ENCODE assay signal across 8 cellular contexts in the genomic region with DNA sequence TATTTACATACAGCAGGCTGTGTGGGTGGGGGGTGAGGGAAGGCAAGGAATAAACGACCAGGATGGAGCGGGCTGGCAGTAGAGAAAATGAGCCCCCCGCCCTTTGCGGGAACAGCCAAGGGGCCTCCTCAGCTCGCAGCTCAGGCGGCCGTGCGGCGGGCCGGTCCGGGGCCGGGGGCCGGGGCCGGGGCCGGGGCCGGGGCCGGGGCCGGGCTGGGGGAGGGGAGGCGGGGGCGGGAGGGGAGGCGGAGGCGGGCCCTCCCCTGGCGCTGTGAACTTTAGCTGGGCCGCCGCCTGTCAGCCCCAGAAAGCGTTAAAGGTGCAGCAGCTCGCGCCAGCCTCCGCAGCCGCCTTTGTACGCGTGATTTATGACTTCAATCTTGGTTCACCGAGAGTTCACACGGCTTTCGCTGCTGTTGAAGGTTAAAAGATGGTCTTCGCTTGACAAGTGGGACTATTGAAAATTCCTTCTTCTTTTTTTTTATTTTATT. TPM values are rescaled to one million over a fixed set of nuclear protein-coding genes. Genes with fewer than 3 reads are reported as not detected.
DNase-seq lines count a peak whose midpoint lies in the region; ATAC-seq and TF ChIP-seq lines count a peak whose summit lies in the region.

No MANE protein-coding gene starts in this region.

- no peaks in the 10 kb centered on the region for H3K4me1 ChIP-seq in left ventricle myocardium inferior
- H3K4me1 ChIP-seq in right atrium auricular region: peaks cover 0 to 4% of the 10 kb centered on the region in 2 donors
- H3K4me1 ChIP-seq in naive thymus-derived CD4-positive, alpha-beta T cell (ENCODE audit: control insufficient read depth in 2 of 2, insufficient read depth in 2 of 2, low read length in 2 of 2): peaks cover 0 to 5% of the 10 kb centered on the region in 2 donors
- no peaks in the 10 kb centered on the region for H3K4me1 ChIP-seq in urinary bladder (ENCODE audit: insufficient read depth)
- H3K4me1 ChIP-seq in neuronal stem cell (ENCODE audit: control insufficient read depth in 2 of 2, insufficient read depth in 1 of 2, low read depth in 1 of 2, low read length in 2 of 2): no peaks in the 10 kb centered on the region
- peaks cover 0 to 2% of the 10 kb centered on the region in 2 donors for H3K4me1 ChIP-seq in aorta (ENCODE audit: control insufficient read depth in 1 of 2, insufficient read depth in 2 of 2, low read length in 2 of 2)

- 10% methylated on average over 36 of the region's 36 CpGs for WGBS in urinary bladder
- WGBS in neuronal stem cell (ENCODE audit: extremely low coverage in 2 of 2, insufficient read length in 2 of 2, insufficient replicate concordance in 1 of 2), 2 donors: no CpG with 5 or more reads among the region's 36 CpGs
- 8 to 11% methylated on average over 18 to 36 of the region's 36 CpGs for WGBS in aorta, 2 donors

- DNase-seq in left ventricle myocardium inferior (no peak), right atrium auricular region (ENCODE audit: low spot score) (no peak), activated gamma-delta T cell treated with Interleukin-2 at 50 U/mL for 16 hours (peak; percentile 36), neuronal stem cell (ENCODE audit: low spot score) (no peak), aorta (no peak), D341Med (ENCODE audit: low spot score) (no peak)
- peak; percentile 20 to 61 (median 45) for DNase-seq in naive thymus-derived CD4-positive, alpha-beta T cell

- H3K27me3 ChIP-seq in left ventricle myocardium inferior (ENCODE audit: low read depth): peaks cover 89% of the 10 kb centered on the region
- no peaks in the 10 kb centered on the region for H3K27me3 ChIP-seq in right atrium auricular region
- no peaks in the 10 kb centered on the region for H3K27me3 ChIP-seq in naive thymus-derived CD4-positive, alpha-beta T cell (ENCODE audit: control insufficient read depth in 2 of 2, insufficient read depth in 2 of 2, low read length in 2 of 2)
- peaks cover 5 to 79% (median 76%) of the 10 kb centered on the region in 3 experiments for H3K27me3 ChIP-seq in neuronal stem cell (ENCODE audit: control insufficient read depth in 3 of 3, insufficient read depth in 3 of 3, low read depth in 1 of 3, low read length in 3 of 3)
- no peaks in the 10 kb centered on the region for H3K27me3 ChIP-seq in aorta (ENCODE audit: control insufficient read depth in 1 of 2, insufficient read depth in 2 of 2, low read length in 1 of 2)

- H3K4me3 Mint-ChIP-seq in naive thymus-derived CD4-positive, alpha-beta T cell: peak overlapping the region; percentile 77 to 92 (median 88)

- H3K27ac ChIP-seq in left ventricle myocardium inferior (replicated peaks) (no peak overlapping the region), right atrium auricular region (no peak overlapping the region), urinary bladder (ENCODE audit: low read depth) (no peak overlapping the region), neuronal stem cell (replicated peaks; ENCODE audit: low read length) (no peak overlapping the region), aorta (ENCODE audit: low read depth in 1 of 2, low read length in 2 of 2) (no peak overlapping the region)
- peak overlapping the region; percentile 66 for H3K27ac ChIP-seq in naive thymus-derived CD4-positive, alpha-beta T cell (ENCODE audit: low read depth, low read length)

- no peak overlapping the region for H3K23ac ChIP-seq in neuronal stem cell (ENCODE audit: low read depth, low read length, poor library complexity)

- H3K27ac Mint-ChIP-seq in naive thymus-derived CD4-positive, alpha-beta T cell: peak overlapping the region; percentile 81 to 98 (median 90)

- CTCF ChIA-PET in naive thymus-derived CD4-positive, alpha-beta T cell (lab: Charles Lee): interaction anchor here (1.0 kb wide), 1 partner anchor 109 kb away, joined by 3 read pairs; no protein-coding TSS in a partner anchor

- peaks cover 24 to 37% (median 31%) of the 10 kb centered on the region in 7 donors for H3K4me1 Mint-ChIP-seq in naive thymus-derived CD4-positive, alpha-beta T cell

- no peak overlapping the region for H2BK120ac ChIP-seq in neuronal stem cell (ENCODE audit: low read depth, low read length)

- H3K79me1 ChIP-seq in neuronal stem cell (ENCODE audit: low read depth, low read length): no peaks in the 10 kb centered on the region

- H4K91ac ChIP-seq in neuronal stem cell (ENCODE audit: low read depth, low read length, poor library complexity): no peak overlapping the region

- TF ChIP-seq CTCF in left ventricle myocardium inferior (IDR thresholded peaks at IDR 0.05; ENCODE audit: borderline replicate concordance) (no peak), right atrium auricular region (IDR thresholded peaks at IDR 0.05) (no peak)

- H2BK12ac ChIP-seq in neuronal stem cell (ENCODE audit: low read length): no peak overlapping the region

- H2AK5ac ChIP-seq in neuronal stem cell (ENCODE audit: low read depth, low read length): no peak overlapping the region

- H3K9me3 Mint-ChIP-seq in naive thymus-derived CD4-positive, alpha-beta T cell: peaks cover 0 to 4% (median 0%) of the 10 kb centered on the region in 11 donors

- H3K9me3 ChIP-seq in left ventricle myocardium inferior (replicated peaks) (no peaks in the 10 kb centered on the region), right atrium auricular region (no peaks in the 10 kb centered on the region), neuronal stem cell (replicated peaks in 1 of 2; ENCODE audit: control insufficient read depth in 2 of 2, insufficient read depth in 1 of 2, low read depth in 1 of 2, low read length in 2 of 2) (no peaks in the 10 kb centered on the region), aorta (ENCODE audit: control insufficient read depth, low read length) (no peaks in the 10 kb centered on the region)
- H3K9me3 ChIP-seq in naive thymus-derived CD4-positive, alpha-beta T cell (ENCODE audit: control insufficient read depth in 2 of 3, low read length in 3 of 3): no peaks in the 10 kb centered on the region

- H3K9ac ChIP-seq in neuronal stem cell (ENCODE audit: low read depth, low read length, poor library complexity): no peak overlapping the region

- no peak overlapping the region for H3K14ac ChIP-seq in neuronal stem cell (ENCODE audit: low read length)

- H2BK5ac ChIP-seq in neuronal stem cell (ENCODE audit: low read length): no peak overlapping the region

- no peak overlapping the region for H3K18ac ChIP-seq in neuronal stem cell (ENCODE audit: low read length)

- peaks cover 0 to 32% (median 0%) of the 10 kb centered on the region in 5 donors for H3K27me3 Mint-ChIP-seq in naive thymus-derived CD4-positive, alpha-beta T cell

- no peak overlapping the region for H3K4me2 ChIP-seq in neuronal stem cell (ENCODE audit: insufficient read depth, low read length, poor library complexity, severe bottlenecking)

- no peak overlapping the region for H2BK15ac ChIP-seq in neuronal stem cell (ENCODE audit: low read length)

- H4K8ac ChIP-seq in neuronal stem cell (ENCODE audit: low read depth, low read length): no peak overlapping the region

- intact Hi-C loops in left ventricle myocardium inferior (cut with micrococcal nuclease): no loop called here
- intact Hi-C loops in naive thymus-derived CD4-positive, alpha-beta T cell (cut with micrococcal nuclease): no loop called here
- intact Hi-C loops in aorta (cut with DNase I): no loop called here

- ATAC-seq in naive thymus-derived CD4-positive, alpha-beta T cell: no peak
- no peak for ATAC-seq in aorta (ENCODE audit: low FRiP score)

- no peak overlapping the region for H2AFZ ChIP-seq in neuronal stem cell (ENCODE audit: low read length)

- H3K36me3 ChIP-seq in left ventricle myocardium inferior (no peaks in the 10 kb centered on the region), right atrium auricular region (no peaks in the 10 kb centered on the region), urinary bladder (ENCODE audit: insufficient read depth) (no peaks in the 10 kb centered on the region), neuronal stem cell (replicated peaks in 1 of 2; ENCODE audit: control insufficient read depth in 2 of 2, insufficient read depth in 2 of 2, low read length in 2 of 2) (no peaks in the 10 kb centered on the region), aorta (ENCODE audit: control insufficient read depth in 1 of 2, insufficient read depth in 2 of 2, low read length in 1 of 2) (no peaks in the 10 kb centered on the region)
- H3K36me3 ChIP-seq in naive thymus-derived CD4-positive, alpha-beta T cell (ENCODE audit: control insufficient read depth in 2 of 3, insufficient read depth in 3 of 3, low read length in 3 of 3): no peaks in the 10 kb centered on the region

- H3K4ac ChIP-seq in neuronal stem cell (ENCODE audit: low read length): no peak overlapping the region

- H3K4me3 ChIP-seq in left ventricle myocardium inferior: peak overlapping the region; percentile 19
- peak overlapping the region in 1 of 2 donors; percentile 6 for H3K4me3 ChIP-seq in right atrium auricular region
- H3K4me3 ChIP-seq in naive thymus-derived CD4-positive, alpha-beta T cell (ENCODE audit: low read length): peak overlapping the region; percentile 50
- peak overlapping the region; percentile 18 for H3K4me3 ChIP-seq in urinary bladder (ENCODE audit: low read depth, low read length)
- no peak overlapping the region for H3K4me3 ChIP-seq in neuronal stem cell (ENCODE audit: low read length in 2 of 2)
- peak overlapping the region in 1 of 2 donors; percentile 8 for H3K4me3 ChIP-seq in aorta (ENCODE audit: low read length in 2 of 2)

- POLR2A ChIA-PET in naive thymus-derived CD4-positive, alpha-beta T cell (lab: Charles Lee): interaction anchor here (0.6 kb wide), 1 partner anchor 905 kb away, joined by 3 read pairs; no protein-coding TSS in a partner anchor

- H3K36me3 Mint-ChIP-seq in naive thymus-derived CD4-positive, alpha-beta T cell: peaks cover 0 to 5% (median 0%) of the 10 kb centered on the region in 5 donors

RNA-seq across cellular contexts. Expression of a gene that starts 28.8 kb away (rescaled TPM):
- total RNA-seq in left ventricle myocardium inferior: not detected
- under 1 TPM in 1 of 2 donors, not detected in 1; 0.20 TPM for total RNA-seq in right atrium auricular region
- under 1 TPM in 2 of 5 experiments, not detected in 3; 0.24 to 0.98 TPM for total RNA-seq in naive thymus-derived CD4-positive, alpha-beta T cell
- not detected for polyA plus RNA-seq in naive thymus-derived CD4-positive, alpha-beta T cell
- 1.6 TPM for total RNA-seq in urinary bladder
- 0.58 TPM for polyA plus RNA-seq in urinary bladder
- polyA plus RNA-seq in neuronal stem cell (2013, experiment 1 of 2): not detected
- not detected for polyA plus RNA-seq in neuronal stem cell (2013, experiment 2 of 2)
- 10 to 100 TPM; 10.1 to 18.4 TPM for total RNA-seq in aorta
- polyA plus RNA-seq in aorta: 1 to 10 TPM; 1.4 to 1.8 TPM

RNA-seq across cellular contexts. Expression of a gene that starts 49.6 kb away (rescaled TPM):
- total RNA-seq in left ventricle myocardium inferior: not detected
- under 1 TPM in 1 of 2 donors, not detected in 1; 0.33 TPM for total RNA-seq in right atrium auricular region
- total RNA-seq in naive thymus-derived CD4-positive, alpha-beta T cell: not detected
- polyA plus RNA-seq in naive thymus-derived CD4-positive, alpha-beta T cell: not detected
- total RNA-seq in urinary bladder: 0.42 TPM
- polyA plus RNA-seq in urinary bladder: 0.11 TPM
- polyA plus RNA-seq in neuronal stem cell (2013, experiment 1 of 2): not detected
- polyA plus RNA-seq in neuronal stem cell (2013, experiment 2 of 2): not detected
- total RNA-seq in aorta: 1 to 10 TPM; 3.8 to 3.9 TPM
- polyA plus RNA-seq in aorta: not detected

RNA-seq across cellular contexts. Expression of a gene that starts 54.2 kb away (rescaled TPM):
- total RNA-seq in left ventricle myocardium inferior (not detected), right atrium auricular region (not detected), urinary bladder (1.5 TPM), aorta (10 to 100 TPM; 14.7 to 17.1 TPM)
- total RNA-seq in naive thymus-derived CD4-positive, alpha-beta T cell: not detected
- polyA plus RNA-seq in naive thymus-derived CD4-positive, alpha-beta T cell: not detected
- polyA plus RNA-seq in urinary bladder (0.72 TPM), aorta (1 to 10 TPM; 1.5 to 3.3 TPM)
- not detected for polyA plus RNA-seq in neuronal stem cell (2013, experiment 1 of 2)
- not detected for polyA plus RNA-seq in neuronal stem cell (2013, experiment 2 of 2)

Comparison
In these comparisons a context has a peak if more than half of its experiments do, and no peak if none do; other contexts are left out.
1. DNase-seq: peak in activated gamma-delta T cell treated with Interleukin-2 at 50 U/mL for 16 hours (single experiment) and naive thymus-derived CD4-positive, alpha-beta T cell (9 of 9); none in left ventricle myocardium inferior (single experiment), right atrium auricular region (single experiment), neuronal stem cell (single experiment), aorta (0 of 2) and D341Med (single experiment).
2. H3K4me3 ChIP-seq: peak in left ventricle myocardium inferior (single experiment), naive thymus-derived CD4-positive, alpha-beta T cell (single experiment) and urinary bladder (single experiment); none in neuronal stem cell (0 of 2).